ENCODE assay signal across 1 cellular context in genomic region chr1:180267761-180268555, GRCh38.
TF ChIP-seq lines count a peak whose summit lies in the region.

No MANE protein-coding gene starts in this region.

TF ChIP-seq in K562, 482 proteins besides CTCF, POLR2A, EP300 and RAD21:
- TF ChIP-seq MYC (IDR thresholded peaks at IDR 0.05; ENCODE audit: low read depth, low read length) (no peak), MYC (CRISPR knock-in tag; IDR thresholded peaks at IDR 0.05; ENCODE audit: borderline replicate concordance, low read depth) (no peak), TAL1 (IDR thresholded peaks at IDR 0.05) (0 out of 2 replicates have a peak, but pooled peaks have one; percentile 7), NFIC (IDR thresholded peaks at IDR 0.05) (peak; percentile 36; the same call in 1 of the 2 replicates), ARHGAP35 (IDR thresholded peaks at IDR 0.05; ENCODE audit: partially characterized antibody) (no peak), EGR1 (conservative IDR thresholded peaks at IDR 0.05) (peak; percentile 44), CBFA2T2 (conservative IDR thresholded peaks at IDR 0.05) (0 out of 2 replicates have a peak, but pooled peaks have one; percentile 26)
